In genomic region chr3:130626021-130626420, GRCh38 we compare ENCODE assay signal across 20 cellular contexts.
A peak's percentile ranks its signal among the peaks of the same experiment; 100 is the strongest.
DNase-seq lines count a peak whose midpoint lies in the region; TF ChIP-seq lines count a peak whose summit lies in the region.
"Had no signal": no experiment of that assay in that cellular context is flagged by ENCODE, and none has a peak within 500 bp of the region (broad histone marks: within the 10 kb centered on the region; RNA-seq: fewer than 3 reads in every experiment).

No MANE protein-coding gene starts in this region.

- in situ Hi-C loops in mammary epithelial cell (cut with MboI; ENCODE audit: low sequenced_read_pairs in 2 of 2), result no loop called here

- H4K20me1 ChIP-seq in mammary epithelial cell (ENCODE audit: insufficient read depth, low read length), result no peaks in the 10 kb centered on the region

- no peaks in the 10 kb centered on the region for H3K4me1 ChIP-seq in mammary epithelial cell (ENCODE audit: insufficient read depth, low read length)
- H3K4me1 ChIP-seq: spleen, uterus had no signal

- no peak overlapping the region for H3K27ac Mint-ChIP-seq in type B pancreatic cell
- H3K27ac Mint-ChIP-seq: activated T-cell treated with anti-CD3 and anti-CD28 coated beads, Interleukin-2, amount 50 U/mL, for 72 hours had no signal

- WGBS in mammary epithelial cell (ENCODE audit: low coverage, missing lambda C conversion rate), result 50% methylated on average over 2 of the region's 2 CpGs

- intact Hi-C loops in mammary epithelial cell (cut with micrococcal nuclease), result no loop called here

- POLR2A ChIA-PET in HEK293T (lab: Yijun Ruan, JAX), result no interaction called here

- H3K27me3 Mint-ChIP-seq in type B pancreatic cell, result peaks cover 27% of the 10 kb centered on the region
- H3K27me3 Mint-ChIP-seq: brain had no signal

- H3K9me3 Mint-ChIP-seq in type B pancreatic cell, result no peaks in the 10 kb centered on the region

- CTCF ChIA-PET in mammary epithelial cell (lab: Charles Lee; ENCODE audit: low non-redundant PET) (no interaction called here), HEK293T (lab: Yijun Ruan, JAX) (no interaction called here)

- DNase-seq in AG10803 (ENCODE audit: low read depth) (peak; percentile 29), HS-27A (ENCODE audit: low read depth) (peak; percentile 29), mammary epithelial cell (peak; percentile 8), kidney tubule cell (ENCODE audit: low spot score) (peak; percentile 11), KG1 (lab: John Stamatoyannopoulos, UW) (no peak), nucleus accumbens (lab: John Stamatoyannopoulos, UW) (no peak), HEK293T (ENCODE audit: extremely low spot score) (no peak), type B pancreatic cell (ENCODE audit: extremely low spot score, unreplicated experiment) (no peak)
- DNase-seq: activated CD4-positive, CD25-positive, alpha-beta regulatory T cell; activated naive CD4-positive, alpha-beta T cell treated with anti-CD3 and anti-CD28 coated beads, Interleukin-2, amount 50 U/mL, for 16 hours; activated T-cell treated with anti-CD3 and anti-CD28 coated beads, Interleukin-2, amount 50 U/mL, for 72 hours; NCI-H1930; NCI-H345; NK-92 treated with Interleukin-12 subunit alpha and Interleukin-12 subunit beta, amount 100 ng/mL, for 24 hours; SK-N-SH; spleen; uterus had no signal

- no peaks in the 10 kb centered on the region for H3K9me3 ChIP-seq in mammary epithelial cell (replicated peaks; ENCODE audit: insufficient read depth, low read length)
- H3K9me3 ChIP-seq: SK-N-SH, spleen, uterus had no signal

- no peaks in the 10 kb centered on the region for H3K79me2 ChIP-seq in mammary epithelial cell (ENCODE audit: insufficient read depth, low read length)

- no peaks in the 10 kb centered on the region for H3K36me3 ChIP-seq in mammary epithelial cell (ENCODE audit: insufficient read depth, low read length)
- H3K36me3 ChIP-seq: neural progenitor cell, spleen, uterus had no signal

- peaks cover 4% of the 10 kb centered on the region for H3K36me3 Mint-ChIP-seq in type B pancreatic cell
- H3K36me3 Mint-ChIP-seq: brain, neural progenitor cell had no signal

- H3K9ac ChIP-seq in mammary epithelial cell (ENCODE audit: insufficient read depth, low read length), result no peak overlapping the region
- H3K9ac ChIP-seq: neural progenitor cell, SK-N-SH had no signal

- H3K4me3 ChIP-seq in AG10803 (ENCODE audit: low read length) (no peak overlapping the region), mammary epithelial cell (replicated peaks in 1 of 3; ENCODE audit: insufficient read depth in 1 of 3, low read depth in 2 of 3, low read length in 3 of 3) (no peak overlapping the region)
- H3K4me3 ChIP-seq: coronary artery, neural progenitor cell, spleen, uterus had no signal

- no peak overlapping the region for H3K27ac ChIP-seq in mammary epithelial cell (ENCODE audit: insufficient read depth, low read depth, low read length)
- H3K27ac ChIP-seq: coronary artery, neural progenitor cell, spleen, uterus had no signal

- no peak overlapping the region for H2AFZ ChIP-seq in mammary epithelial cell (ENCODE audit: low read depth, low read length)
- H2AFZ ChIP-seq: neural progenitor cell had no signal

- dilution Hi-C loops in mammary epithelial cell (cut with HindIII; ENCODE audit: low sequenced_read_pairs), result no loop called here

- H3K27me3 ChIP-seq in mammary epithelial cell (ENCODE audit: insufficient read depth, low read length), result peaks cover 3% of the 10 kb centered on the region
- H3K27me3 ChIP-seq: neural progenitor cell, spleen, uterus had no signal

- TF ChIP-seq CTCF in AG10803 (conservative IDR thresholded peaks at IDR 0.05; ENCODE audit: low read length) (no peak), mammary epithelial cell (conservative IDR thresholded peaks at IDR 0.05 in 1 of 2, IDR thresholded peaks at IDR 0.05 in 1 of 2; ENCODE audit: extremely low read depth in 1 of 2, insufficient read depth in 1 of 2, low read depth in 1 of 2, low read length in 2 of 2) (no peak), type B pancreatic cell (conservative IDR thresholded peaks at IDR 0.05) (no peak)

- BruUV-seq in mammary epithelial cell (replicated peaks; lab: Mats Ljungman, UMichigan), result no TSS peak

- peaks cover 3% of the 10 kb centered on the region for H3K4me1 Mint-ChIP-seq in type B pancreatic cell (ENCODE audit: unreplicated experiment)

- H3K4me3 Mint-ChIP-seq in type B pancreatic cell, result no peak overlapping the region
- H3K4me3 Mint-ChIP-seq: activated T-cell treated with anti-CD3 and anti-CD28 coated beads, Interleukin-2, amount 50 U/mL, for 72 hours; brain; neural progenitor cell had no signal

- no peak overlapping the region for H3K4me2 ChIP-seq in mammary epithelial cell (ENCODE audit: insufficient read depth, low read depth, low read length)
- H3K4me2 ChIP-seq: neural progenitor cell, SK-N-SH had no signal

TF ChIP-seq in HEK293T, 16 proteins besides CTCF, POLR2A, EP300 and RAD21:
- TF ChIP-seq PKNOX1 (IDR thresholded peaks at IDR 0.05) (no peak), L3MBTL2 (conservative IDR thresholded peaks at IDR 0.05) (no peak), HDGF (IDR thresholded peaks at IDR 0.05; ENCODE audit: borderline replicate concordance) (no peak)

Comparison
In these comparisons a context has a peak if more than half of its experiments do, and no peak if none do; other contexts are left out.
1. DNase-seq: peak in AG10803 (single experiment), HS-27A (single experiment), mammary epithelial cell (single experiment) and kidney tubule cell (single experiment); none in KG1 (single experiment), nucleus accumbens (0 of 56), HEK293T (single experiment) and type B pancreatic cell (single experiment).